In the genomic region with DNA sequence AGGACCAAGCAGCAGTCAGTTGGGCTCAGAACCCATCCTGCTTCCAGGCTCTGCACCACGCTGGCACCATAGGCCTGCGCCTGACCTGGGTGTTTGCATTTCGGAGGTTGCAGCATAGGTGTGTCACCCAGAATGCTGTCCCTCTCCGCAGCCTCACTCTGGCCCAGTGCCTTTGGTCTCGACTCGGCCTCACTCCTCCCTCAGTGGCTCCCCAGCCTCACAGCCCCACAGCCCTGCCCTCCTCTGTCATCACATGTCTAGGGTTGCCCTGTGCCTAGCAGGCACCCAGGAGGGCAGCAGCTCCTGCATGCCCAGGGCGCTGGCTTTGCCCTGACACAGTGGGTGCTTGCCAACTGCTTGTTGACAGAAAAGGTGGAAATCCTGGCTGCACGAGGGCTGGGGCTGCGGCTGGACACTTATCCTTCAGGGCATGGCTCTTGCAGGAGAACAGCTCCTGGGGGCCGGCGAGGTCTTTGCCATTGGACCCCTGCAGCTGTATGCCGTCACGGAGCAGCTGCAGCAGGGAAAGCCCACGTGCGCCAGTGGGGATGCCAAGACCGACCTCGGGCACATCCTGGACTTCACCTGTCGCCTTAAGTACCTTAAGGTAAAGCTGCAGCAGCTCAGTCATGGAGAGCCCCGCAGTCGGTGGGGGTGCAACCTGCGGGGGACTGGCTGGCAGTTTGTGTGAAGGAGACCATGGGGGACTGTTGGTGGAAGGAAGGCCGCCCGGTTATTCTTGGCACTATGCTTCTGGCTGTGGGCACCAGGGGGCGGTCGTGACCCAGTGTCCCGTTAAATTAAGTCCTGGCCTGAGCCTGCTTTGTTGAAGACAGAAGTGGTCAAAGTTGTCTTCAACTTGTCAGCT, we compare ENCODE assay signal across 8 cellular contexts. TPM values are rescaled to one million over a fixed set of nuclear protein-coding genes. Genes with fewer than 3 reads are reported as not detected.
DNase-seq lines count a peak whose midpoint lies in the region; ATAC-seq and TF ChIP-seq lines count a peak whose summit lies in the region.

No MANE protein-coding gene starts in this region.

- H3K9me2 ChIP-seq in HCT116 (ENCODE audit: insufficient read depth): no peaks in the 10 kb centered on the region

- TF ChIP-seq RAD21 in HCT116 (IDR thresholded peaks at IDR 0.05; ENCODE audit: low read depth): peak; percentile 75

- H3K9me3 ChIP-seq in HCT116 (ENCODE audit: control insufficient read depth in 1 of 2, insufficient read depth in 1 of 2, low read depth in 1 of 2, low read length in 2 of 2): no peaks in the 10 kb centered on the region
- H3K9me3 ChIP-seq in ovary: no peaks in the 10 kb centered on the region

- RAD21 ChIA-PET in HCT116 (lab: Charles Lee; ENCODE audit: low non-redundant PET in 1 of 2, low total read pairs in 2 of 2, uncharacterized antibody in 2 of 2, unreplicated experiment in 2 of 2): no interaction called here

- no peak overlapping the region for H3K27ac ChIP-seq in HCT116 (ENCODE audit: low read depth, low read length)
- no peak overlapping the region for H3K27ac ChIP-seq in foreskin keratinocyte
- H3K27ac ChIP-seq in ovary: no peak overlapping the region

- CTCF ChIA-PET in HCT116 (lab: Charles Lee) (no interaction called here), WTC11 (lab: Charles Lee) (interaction anchor here (0.8 to 2.3 kb wide), 11 partner anchors 8 to 327 kb away, joined by 3 to 12 read pairs (median 5); partner anchors contain the start of genes STAB1 and UQCC5)

- no peaks in the 10 kb centered on the region for H3K4me1 Mint-ChIP-seq in WTC11

- H3K27me3 ChIP-seq in HCT116 (ENCODE audit: insufficient read depth, low read length) (no peaks in the 10 kb centered on the region), foreskin keratinocyte (no peaks in the 10 kb centered on the region), ovary (no peaks in the 10 kb centered on the region)

- TF ChIP-seq EP300 in ovary (IDR thresholded peaks at IDR 0.05): no peak

- peaks cover 26 to 35% of the 10 kb centered on the region in 2 experiments for H3K36me3 ChIP-seq in HCT116 (ENCODE audit: control insufficient read depth in 1 of 2, insufficient read depth in 2 of 2, low read length in 2 of 2)
- no peaks in the 10 kb centered on the region for H3K36me3 ChIP-seq in ovary

- peaks cover 14% of the 10 kb centered on the region for H3K79me2 ChIP-seq in HCT116 (ENCODE audit: insufficient read depth, low read length)

- H3K4me3 ChIP-seq in HCT116 (replicated peaks in 1 of 2; ENCODE audit: low read depth in 1 of 2, low read length in 2 of 2): no peak overlapping the region
- H3K4me3 ChIP-seq in ovary: no peak overlapping the region

- WGBS in ovary, 3 donors: 66 to 73% (median 66%) methylated on average over 25 to 26 of the region's 26 CpGs

- DNase-seq in AML-193 (lab: John Stamatoyannopoulos, UW): peak; percentile 47 to 78
- DNase-seq in HCT116 (ENCODE audit: low read depth, low spot score): no peak
- DNase-seq in WTC11 (ENCODE audit: low spot score): peak; percentile 64
- DNase-seq in foreskin keratinocyte: no peak
- DNase-seq in ovary: peak in 2 of 5 donors; percentile 60 to 71
- no peak for DNase-seq in GOT3 (lab: John Stamatoyannopoulos, UW)
- no peak for DNase-seq in NCI-H2171 treated with DMSO at 0.1 percent for 48 hours (lab: John Stamatoyannopoulos, UW)
- DNase-seq in NCI-H1417 (lab: John Stamatoyannopoulos, UW): no peak

- H2AFZ ChIP-seq in HCT116 (ENCODE audit: low read depth, low read length, poor library complexity, severe bottlenecking): no peak overlapping the region

- POLR2A ChIA-PET in HCT116 (lab: Charles Lee): no interaction called here
- POLR2A ChIA-PET in WTC11 (lab: Charles Lee): no interaction called here

- no peak for TF ChIP-seq POLR2A in HCT116 (IDR thresholded peaks at IDR 0.05; ENCODE audit: borderline replicate concordance, extremely low read depth, insufficient read depth, insufficient read length)
- no peak for TF ChIP-seq POLR2A in ovary (IDR thresholded peaks at IDR 0.05)

- H3K9me3 Mint-ChIP-seq in WTC11: no peaks in the 10 kb centered on the region

- peaks cover 45% of the 10 kb centered on the region for H3K36me3 Mint-ChIP-seq in WTC11

- H3K4me1 ChIP-seq in HCT116 (ENCODE audit: control insufficient read depth in 1 of 2, insufficient read depth in 2 of 2, low read length in 2 of 2) (no peaks in the 10 kb centered on the region), foreskin keratinocyte (no peaks in the 10 kb centered on the region), ovary (ENCODE audit: insufficient read depth) (peaks cover 1% of the 10 kb centered on the region)

- TF ChIP-seq CTCF in HCT116 (IDR thresholded peaks at IDR 0.05 in 2 of 3, conservative IDR thresholded peaks at IDR 0.05 in 1 of 3; ENCODE audit: borderline replicate concordance in 1 of 3, insufficient read depth in 1 of 3, low read depth in 2 of 3, low read length in 2 of 3) (peak; percentile 41 to 77 (median 73); a peak in 5 of 6 replicates), WTC11 (IDR thresholded peaks at IDR 0.05) (peak; percentile 70), foreskin keratinocyte (conservative IDR thresholded peaks at IDR 0.05) (peak; percentile 66), ovary (IDR thresholded peaks at IDR 0.05) (peak; percentile 31 to 46 (median 37))

- peak; percentile 92 for ATAC-seq in HCT116
- ATAC-seq in WTC11: peak; percentile 90
- peak; percentile 43 for ATAC-seq in foreskin keratinocyte

- H4K20me1 ChIP-seq in HCT116 (ENCODE audit: insufficient read depth): no peaks in the 10 kb centered on the region

- H3K27me3 Mint-ChIP-seq in WTC11 (ENCODE audit: low read depth): no peaks in the 10 kb centered on the region

- intact Hi-C loops in HCT116 (cut with micrococcal nuclease) (loop anchor here (1.0 to 10.0 kb wide), 2 partner anchors 211 to 603 kb away; no protein-coding TSS in a partner anchor), ovary (cut with DNase I) (no loop called here)

- 0 out of 2 replicates have a peak overlapping the region, but pooled peaks have one; percentile 23 for H3K27ac Mint-ChIP-seq in WTC11

- no peak overlapping the region for H3K4me2 ChIP-seq in HCT116 (ENCODE audit: low read length)

- BruUV-seq in HCT116 (replicated peaks; lab: Mats Ljungman, UMichigan): no TSS peak

- H3K4me3 Mint-ChIP-seq in WTC11: no peak overlapping the region

- H3K9ac ChIP-seq in HCT116 (ENCODE audit: low read length): no peak overlapping the region

TF ChIP-seq in HCT116, 20 proteins besides CTCF, POLR2A, EP300 and RAD21 (continues in another document):
- TF ChIP-seq ELF1 (IDR thresholded peaks at IDR 0.05; ENCODE audit: borderline replicate concordance, low read depth): no peak
- TF ChIP-seq SRF (IDR thresholded peaks at IDR 0.05; ENCODE audit: low read depth): no peak
- TF ChIP-seq CBX3 (IDR thresholded peaks at IDR 0.05; ENCODE audit: low read depth): no peak

TF ChIP-seq in WTC11, 78 proteins besides CTCF, POLR2A, EP300 and RAD21 (continues in another document):
- TF ChIP-seq, protein P1, sequence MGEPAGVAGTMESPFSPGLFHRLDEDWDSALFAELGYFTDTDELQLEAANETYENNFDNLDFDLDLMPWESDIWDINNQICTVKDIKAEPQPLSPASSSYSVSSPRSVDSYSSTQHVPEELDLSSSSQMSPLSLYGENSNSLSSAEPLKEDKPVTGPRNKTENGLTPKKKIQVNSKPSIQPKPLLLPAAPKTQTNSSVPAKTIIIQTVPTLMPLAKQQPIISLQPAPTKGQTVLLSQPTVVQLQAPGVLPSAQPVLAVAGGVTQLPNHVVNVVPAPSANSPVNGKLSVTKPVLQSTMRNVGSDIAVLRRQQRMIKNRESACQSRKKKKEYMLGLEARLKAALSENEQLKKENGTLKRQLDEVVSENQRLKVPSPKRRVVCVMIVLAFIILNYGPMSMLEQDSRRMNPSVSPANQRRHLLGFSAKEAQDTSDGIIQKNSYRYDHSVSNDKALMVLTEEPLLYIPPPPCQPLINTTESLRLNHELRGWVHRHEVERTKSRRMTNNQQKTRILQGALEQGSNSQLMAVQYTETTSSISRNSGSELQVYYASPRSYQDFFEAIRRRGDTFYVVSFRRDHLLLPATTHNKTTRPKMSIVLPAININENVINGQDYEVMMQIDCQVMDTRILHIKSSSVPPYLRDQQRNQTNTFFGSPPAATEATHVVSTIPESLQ (CRISPR knock-in tag; IDR thresholded peaks at IDR 0.05): no peak
- TF ChIP-seq, protein P2, sequence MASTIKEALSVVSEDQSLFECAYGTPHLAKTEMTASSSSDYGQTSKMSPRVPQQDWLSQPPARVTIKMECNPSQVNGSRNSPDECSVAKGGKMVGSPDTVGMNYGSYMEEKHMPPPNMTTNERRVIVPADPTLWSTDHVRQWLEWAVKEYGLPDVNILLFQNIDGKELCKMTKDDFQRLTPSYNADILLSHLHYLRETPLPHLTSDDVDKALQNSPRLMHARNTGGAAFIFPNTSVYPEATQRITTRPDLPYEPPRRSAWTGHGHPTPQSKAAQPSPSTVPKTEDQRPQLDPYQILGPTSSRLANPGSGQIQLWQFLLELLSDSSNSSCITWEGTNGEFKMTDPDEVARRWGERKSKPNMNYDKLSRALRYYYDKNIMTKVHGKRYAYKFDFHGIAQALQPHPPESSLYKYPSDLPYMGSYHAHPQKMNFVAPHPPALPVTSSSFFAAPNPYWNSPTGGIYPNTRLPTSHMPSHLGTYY (CRISPR knock-in tag; IDR thresholded peaks at IDR 0.05): no peak
- no peak for TF ChIP-seq CREM (CRISPR knock-in tag; IDR thresholded peaks at IDR 0.05)

RNA-seq across cellular contexts. Expression of gene NISCH, which starts 16.2 kb away (rescaled TPM):
- total RNA-seq in HCT116 (2021; ENCODE audit: unreplicated experiment) (72.8 TPM), WTC11 (2021) (83.7 to 86.3 TPM (median 85.0 TPM) in 3 replicates), foreskin keratinocyte (40.3 and 52.9 TPM in 2 replicates), ovary (100 to 1,000 TPM in 4 of 7 donors, 10 to 100 TPM in 3; 73.6 to 142 (median 102) TPM)
- 54.7 and 58.3 TPM in 2 replicates for polyA plus RNA-seq in HCT116 (2012)
- polyA plus RNA-seq in foreskin keratinocyte (20.9 and 23.9 TPM in 2 replicates), ovary (10 to 100 TPM; 74.7 to 77.7 TPM)

RNA-seq across cellular contexts. Expression of gene TNNC1, which starts 17.8 kb away (rescaled TPM):
- total RNA-seq in HCT116 (2021; ENCODE audit: unreplicated experiment): 2.2 TPM
- 6.1 and 7.1 TPM in 2 replicates for polyA plus RNA-seq in HCT116 (2012)
- total RNA-seq in WTC11 (2021): 4.3 to 5.7 TPM (median 5.6 TPM) in 3 replicates
- not detected in 2 replicates for total RNA-seq in foreskin keratinocyte
- 0.19 TPM in 2 replicates for polyA plus RNA-seq in foreskin keratinocyte
- 1 to 10 TPM in 3 of 7 donors, under 1 TPM in 4; 0.31 to 2.3 (median 0.88) TPM for total RNA-seq in ovary
- 1 to 10 TPM; 1.6 to 1.8 TPM for polyA plus RNA-seq in ovary

RNA-seq across cellular contexts. Expression of gene STAB1, which starts 23.5 kb away (rescaled TPM):
- total RNA-seq in HCT116 (2021; ENCODE audit: unreplicated experiment) (0.44 TPM), WTC11 (2021) (1.9 to 2.6 TPM (median 2.1 TPM) in 3 replicates), foreskin keratinocyte (not detected in 2 replicates), ovary (100 to 1,000 TPM in 2 of 7 donors, 10 to 100 TPM in 5; 31.3 to 114 (median 47.5) TPM)
- polyA plus RNA-seq in HCT116 (2012): 0.12 TPM in 1 of 2 replicates, not detected in the other
- polyA plus RNA-seq in foreskin keratinocyte (0.01 and 0.08 TPM in 2 replicates), ovary (10 to 100 TPM; 21.4 to 50.7 TPM)

RNA-seq across cellular contexts. Expression of gene SEMA3G, which starts 26.7 kb away (rescaled TPM):
- total RNA-seq in HCT116 (2021; ENCODE audit: unreplicated experiment): 4.2 TPM
- polyA plus RNA-seq in HCT116 (2012): 1.3 and 1.4 TPM in 2 replicates
- 1.6 to 2.5 TPM (median 2.5 TPM) in 3 replicates for total RNA-seq in WTC11 (2021)
- total RNA-seq in foreskin keratinocyte: 0.10 and 0.21 TPM in 2 replicates
- 0.06 and 0.11 TPM in 2 replicates for polyA plus RNA-seq in foreskin keratinocyte
- total RNA-seq in ovary: 10 to 100 TPM in 1 of 7 donors, 1 to 10 TPM in 6; 1.5 to 12.3 (median 3.7) TPM
- polyA plus RNA-seq in ovary: 10 to 100 TPM in 1 of 2 donors, 1 to 10 TPM in 1; 8.2 to 11.9 TPM

Comparison
In these comparisons a context has a peak if more than half of its experiments do, and no peak if none do; other contexts are left out.
1. DNase-seq: peak in AML-193 (2 of 2) and WTC11 (single experiment); none in HCT116 (single experiment), foreskin keratinocyte (0 of 2), GOT3 (single experiment), NCI-H2171 treated with DMSO at 0.1 percent for 48 hours (single experiment) and NCI-H1417 (0 of 3).
2. Peak in every context shown above with its lines, with median percentiles within 50 percentile points of each other: ATAC-seq and CTCF ChIP-seq.